ENCODE assay signal across 28 cellular contexts in genomic region chr3:143571548-143571947, GRCh38.
DNase-seq lines count a peak whose midpoint lies in the region; ATAC-seq and TF ChIP-seq lines count a peak whose summit lies in the region.
"Had no signal": no experiment of that assay in that cellular context is flagged by ENCODE, and none has a peak within 500 bp of the region (broad histone marks: within the 10 kb centered on the region; RNA-seq: fewer than 3 reads in every experiment).

No MANE protein-coding gene starts in this region.

- no peak overlapping the region for H3K27ac Mint-ChIP-seq in stimulated activated naive B cell treated with anti-CD40 and anti-IgM and Interleukin-4, amounts not matched to agents 10 μg/mL and 1 μg/mL and 100 μg/mL, for 72 hours
- H3K27ac Mint-ChIP-seq: activated CD4-positive, alpha-beta memory T cell treated with anti-CD3 and anti-CD28 coated beads for 36 hours; activated naive CD4-positive, alpha-beta T cell treated with anti-CD3 and anti-CD28 coated beads, Interleukin-2, amount 50 U/mL, for 24 hours; activated T-helper 2 cell treated with anti-CD3 and anti-CD28 coated beads, Interferon-gamma antibody, Interleukin-2, Interleukin-4, amounts not matched to agents 10 μg/mL and 5 μg/mL and 100 μg/mL, durations not matched to agents 14 hours and 24 hours and 36 hours; CD4-positive, CD25-positive, alpha-beta regulatory T cell; type B pancreatic cell had no signal

- H3K9me3 ChIP-seq in MG63, result no peaks in the 10 kb centered on the region
- H3K9me3 ChIP-seq: ovary had no signal

- peaks cover 6 to 8% of the 10 kb centered on the region in 2 donors for H3K4me1 Mint-ChIP-seq in stimulated activated naive B cell treated with anti-CD40 and anti-IgM and Interleukin-4, amounts not matched to agents 10 μg/mL and 1 μg/mL and 100 μg/mL, for 72 hours
- H3K4me1 Mint-ChIP-seq: activated naive CD4-positive, alpha-beta T cell treated with anti-CD3 and anti-CD28 coated beads, Interleukin-2, amount 50 U/mL, for 24 hours; CD4-positive, CD25-positive, alpha-beta regulatory T cell had no signal

- no peak overlapping the region for H3K4me3 ChIP-seq in MG63
- H3K4me3 ChIP-seq in astrocyte of the spinal cord (ENCODE audit: low read depth, low read length), result no peak overlapping the region
- H3K4me3 ChIP-seq: dorsolateral prefrontal cortex, ovary had no signal

- H3K4me3 Mint-ChIP-seq in stimulated activated naive B cell treated with anti-CD40 and anti-IgM and Interleukin-4, amounts not matched to agents 10 μg/mL and 1 μg/mL and 100 μg/mL, for 72 hours, result no peak overlapping the region
- H3K4me3 Mint-ChIP-seq: activated CD4-positive, alpha-beta memory T cell treated with anti-CD3 and anti-CD28 coated beads for 36 hours; activated naive CD4-positive, alpha-beta T cell treated with anti-CD3 and anti-CD28 coated beads, Interleukin-2, amount 50 U/mL, for 24 hours; CD4-positive, CD25-positive, alpha-beta regulatory T cell; type B pancreatic cell had no signal

- no peaks in the 10 kb centered on the region for H3K9me3 Mint-ChIP-seq in stimulated activated naive B cell treated with anti-CD40 and anti-IgM and Interleukin-4, amounts not matched to agents 10 μg/mL and 1 μg/mL and 100 μg/mL, for 72 hours
- H3K9me3 Mint-ChIP-seq: activated CD4-positive, alpha-beta memory T cell treated with anti-CD3 and anti-CD28 coated beads for 36 hours; activated naive CD4-positive, alpha-beta T cell treated with anti-CD3 and anti-CD28 coated beads, Interleukin-2, amount 50 U/mL, for 24 hours; activated T-helper 2 cell treated with anti-CD3 and anti-CD28 coated beads, Interferon-gamma antibody, Interleukin-2, Interleukin-4, amounts not matched to agents 10 μg/mL and 5 μg/mL and 100 μg/mL, durations not matched to agents 14 hours and 24 hours and 36 hours; CD4-positive, CD25-positive, alpha-beta regulatory T cell; type B pancreatic cell had no signal

- in situ Hi-C loops in astrocyte of the spinal cord (cut with HindIII; ENCODE audit: low sequenced_read_pairs), result no loop called here

- no peak for TF ChIP-seq CTCF in astrocyte of the spinal cord (IDR thresholded peaks at IDR 0.05; ENCODE audit: low read depth, low read length)

- H3K27me3 Mint-ChIP-seq in stimulated activated naive B cell treated with anti-CD40 and anti-IgM and Interleukin-4, amounts not matched to agents 10 μg/mL and 1 μg/mL and 100 μg/mL, for 72 hours, result no peaks in the 10 kb centered on the region
- H3K27me3 Mint-ChIP-seq: activated CD4-positive, alpha-beta memory T cell treated with anti-CD3 and anti-CD28 coated beads for 36 hours; activated naive CD4-positive, alpha-beta T cell treated with anti-CD3 and anti-CD28 coated beads, Interleukin-2, amount 50 U/mL, for 24 hours; CD4-positive, CD25-positive, alpha-beta regulatory T cell; type B pancreatic cell had no signal

- ATAC-seq in GM19324 (IDR thresholded peaks at IDR 0.05; ENCODE audit: low FRiP score, unreplicated experiment), result no peak
- ATAC-seq in stimulated activated naive B cell treated with anti-CD40 and anti-IgM and Interleukin-4, amounts not matched to agents 10 μg/mL and 1 μg/mL and 100 μg/mL, for 72 hours (replicated peaks), result no peak
- ATAC-seq: activated CD4-positive, CD25-positive, alpha-beta regulatory T cell treated with anti-CD3 and anti-CD28 coated beads, Interleukin-2, amount 50 U/mL, for 24 hours had no signal

- no peaks in the 10 kb centered on the region for H3K27me3 ChIP-seq in MG63
- H3K27me3 ChIP-seq: dorsolateral prefrontal cortex, ovary had no signal

- peaks cover 0 to 14% of the 10 kb centered on the region in 2 donors for H3K36me3 Mint-ChIP-seq in stimulated activated naive B cell treated with anti-CD40 and anti-IgM and Interleukin-4, amounts not matched to agents 10 μg/mL and 1 μg/mL and 100 μg/mL, for 72 hours
- H3K36me3 Mint-ChIP-seq: type B pancreatic cell had no signal

- peak; percentile 40 for DNase-seq in AG20443 (ENCODE audit: low spot score)
- peak; percentile 17 for DNase-seq in MG63
- DNase-seq in astrocyte of the spinal cord (ENCODE audit: low read depth, low spot score), result peak; percentile 33
- DNase-seq in iris pigment epithelial cell (ENCODE audit: low read depth), result peak; percentile 39
- DNase-seq in NCI-H128 (lab: John Stamatoyannopoulos, UW; ENCODE audit: unreplicated experiment), result no peak
- DNase-seq in 8988T, result no peak
- no peak for DNase-seq in stimulated activated naive B cell treated with anti-CD40 and anti-IgM and Interleukin-4, amounts not matched to agents 10 μg/mL and 1 μg/mL and 100 μg/mL, for 72 hours
- DNase-seq: activated CD4-positive, alpha-beta memory T cell treated with anti-CD3 and anti-CD28 coated beads for 36 hours; activated CD8-positive, alpha-beta memory T cell treated with anti-CD3 and anti-CD28 coated beads, Interleukin-2, amount 50 U/mL, for 4 hours; aorta; CD4-positive, CD25-positive, alpha-beta regulatory T cell; cerebellar nuclear complex; DND-41; dorsolateral prefrontal cortex; GOT3; head of caudate nucleus; NCI-H1105 treated with DMSO at 0.1 percent for 48 hours; NCI-H2029; NCI-H526; ovary; retina; SIG-M5; stimulated activated CD4-positive, alpha-beta T cell treated with anti-CD3 and anti-CD28 coated beads, Interleukin-2, amount 100 ng/mL, for 48 hours had no signal

- H3K36me3 ChIP-seq in MG63, result no peaks in the 10 kb centered on the region
- H3K36me3 ChIP-seq: ovary had no signal

Comparison
In these comparisons a context has a peak if more than half of its experiments do, and no peak if none do; other contexts are left out.
1. DNase-seq: peak in AG20443 (single experiment), MG63 (single experiment), astrocyte of the spinal cord (single experiment) and iris pigment epithelial cell (single experiment); none in NCI-H128 (single experiment), 8988T (single experiment) and stimulated activated naive B cell treated with anti-CD40 and anti-IgM and Interleukin-4, amounts not matched to agents 10 μg/mL and 1 μg/mL and 100 μg/mL, for 72 hours (single experiment).